ENCODE assay signal across 24 cellular contexts in the genomic region with DNA sequence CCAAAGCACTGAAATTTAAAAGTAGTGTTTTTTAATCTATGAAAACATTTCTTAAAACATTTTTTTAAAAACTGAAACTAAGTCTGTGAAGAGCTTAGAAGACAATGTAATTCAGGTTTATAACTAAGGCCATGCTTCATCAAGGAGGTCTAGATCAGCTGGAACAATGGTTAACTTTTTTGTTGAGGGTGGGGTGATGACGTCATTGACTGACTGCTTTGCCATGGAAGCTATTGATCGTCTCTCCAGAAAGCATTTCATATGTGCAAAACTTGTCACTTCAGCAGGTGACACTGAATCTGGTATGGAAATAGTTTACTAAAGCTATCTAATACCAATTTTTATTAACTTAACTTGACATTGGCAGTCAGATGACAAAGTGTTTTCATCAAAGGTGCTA. TPM values are rescaled to one million over a fixed set of nuclear protein-coding genes. Genes with fewer than 3 reads are reported as not detected.
A peak's percentile ranks its signal among the peaks of the same experiment; 100 is the strongest.
DNase-seq lines count a peak whose midpoint lies in the region; ATAC-seq and TF ChIP-seq lines count a peak whose summit lies in the region.
"Had no signal": no experiment of that assay in that cellular context is flagged by ENCODE, and none has a peak within 500 bp of the region (broad histone marks: within the 10 kb centered on the region; RNA-seq: fewer than 3 reads in every experiment).

No MANE protein-coding gene starts in this region.

- H3K36me3 Mint-ChIP-seq in progenitor cell of endocrine pancreas (ENCODE audit: insufficient read depth): peaks cover 17% of the 10 kb centered on the region
- no peaks in the 10 kb centered on the region for H3K36me3 Mint-ChIP-seq in effector memory CD8-positive, alpha-beta T cell (ENCODE audit: insufficient read depth)

- POLR2A ChIA-PET in HEK293T (lab: Yijun Ruan, JAX): interaction anchor here (1.3 kb wide), 1 partner anchor 20 kb away, joined by 3 read pairs; the partner anchor contains the start of gene RAVER2

- no peak for ATAC-seq in effector memory CD8-positive, alpha-beta T cell (replicated peaks)
- ATAC-seq in GM21515 (IDR thresholded peaks at IDR 0.05; ENCODE audit: unreplicated experiment): no peak
- ATAC-seq: CD8-positive, alpha-beta T cell had no signal

- DNase-seq in DMS53 (lab: John Stamatoyannopoulos, UW): peak; percentile 29
- DNase-seq in DMS53 treated with DMSO at 0.1 percent for 48 hours (lab: John Stamatoyannopoulos, UW; ENCODE audit: unreplicated experiment): no peak
- DNase-seq in HEK293T (ENCODE audit: extremely low spot score): peak; percentile 39
- DNase-seq in progenitor cell of endocrine pancreas (ENCODE audit: low spot score, unreplicated experiment): no peak
- no peak for DNase-seq in effector memory CD8-positive, alpha-beta T cell
- no peak for DNase-seq in posterior cingulate gyrus
- DNase-seq: Caco-2; CD8-positive, alpha-beta T cell; DMS 273 treated with DMSO at 0.1 percent for 48 hours; DND-41; H9; NCI-H1092; NCI-H1417 treated with DMSO at 0.1 percent for 48 hours; NCI-H187; NCI-H2081 treated with DMSO at 0.1 percent for 48 hours; NCI-H524; SIG-M5; SK-N-SH had no signal

- peaks cover 13% of the 10 kb centered on the region for H3K4me1 Mint-ChIP-seq in progenitor cell of endocrine pancreas (ENCODE audit: low read depth)
- H3K4me1 Mint-ChIP-seq in effector memory CD8-positive, alpha-beta T cell (ENCODE audit: low read depth in 2 of 2): peaks cover 3 to 4% of the 10 kb centered on the region in 2 donors
- H3K4me1 Mint-ChIP-seq: H9 had no signal

- H3K4me3 Mint-ChIP-seq in progenitor cell of endocrine pancreas (ENCODE audit: low read depth): no peak overlapping the region
- no peak overlapping the region for H3K4me3 Mint-ChIP-seq in effector memory CD8-positive, alpha-beta T cell
- H3K4me3 Mint-ChIP-seq: B cell; CD8-positive, alpha-beta T cell; H9; IgD-negative memory B cell had no signal

- H3K27ac Mint-ChIP-seq in progenitor cell of endocrine pancreas: peak overlapping the region; percentile 37
- no peak overlapping the region for H3K27ac Mint-ChIP-seq in effector memory CD8-positive, alpha-beta T cell
- H3K27ac Mint-ChIP-seq: B cell; CD8-positive, alpha-beta T cell; H9; IgD-negative memory B cell had no signal

- peak overlapping the region; percentile 15 for H3K27ac ChIP-seq in cingulate gyrus (ENCODE audit: low read depth, low read length)
- H3K27ac ChIP-seq: 22Rv1, C4-2B had no signal

- no peaks in the 10 kb centered on the region for H3K27me3 Mint-ChIP-seq in progenitor cell of endocrine pancreas
- no peaks in the 10 kb centered on the region for H3K27me3 Mint-ChIP-seq in effector memory CD8-positive, alpha-beta T cell
- H3K27me3 Mint-ChIP-seq: B cell, IgD-negative memory B cell had no signal

- intact Hi-C loops in posterior cingulate gyrus (cut with DNase I): no loop called here

- CTCF ChIA-PET in HEK293T (lab: Yijun Ruan, JAX): interaction anchor here (0.6 kb wide), 1 partner anchor 467 kb away, joined by 3 read pairs; no protein-coding TSS in a partner anchor

- TF ChIP-seq CTCF in progenitor cell of endocrine pancreas (IDR thresholded peaks at IDR 0.05; ENCODE audit: unreplicated experiment): no peak

- H3K9me3 Mint-ChIP-seq in progenitor cell of endocrine pancreas (ENCODE audit: low read depth): peaks cover 10% of the 10 kb centered on the region
- H3K9me3 Mint-ChIP-seq in effector memory CD8-positive, alpha-beta T cell: no peaks in the 10 kb centered on the region

TF ChIP-seq in HEK293T, 16 proteins besides CTCF, POLR2A, EP300 and RAD21:
- TF ChIP-seq, protein P1, sequence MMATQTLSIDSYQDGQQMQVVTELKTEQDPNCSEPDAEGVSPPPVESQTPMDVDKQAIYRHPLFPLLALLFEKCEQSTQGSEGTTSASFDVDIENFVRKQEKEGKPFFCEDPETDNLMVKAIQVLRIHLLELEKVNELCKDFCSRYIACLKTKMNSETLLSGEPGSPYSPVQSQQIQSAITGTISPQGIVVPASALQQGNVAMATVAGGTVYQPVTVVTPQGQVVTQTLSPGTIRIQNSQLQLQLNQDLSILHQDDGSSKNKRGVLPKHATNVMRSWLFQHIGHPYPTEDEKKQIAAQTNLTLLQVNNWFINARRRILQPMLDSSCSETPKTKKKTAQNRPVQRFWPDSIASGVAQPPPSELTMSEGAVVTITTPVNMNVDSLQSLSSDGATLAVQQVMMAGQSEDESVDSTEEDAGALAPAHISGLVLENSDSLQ (IDR thresholded peaks at IDR 0.05): peak; percentile 49; the same call in 1 of the 2 replicates
- no peak for TF ChIP-seq SUZ12 (IDR thresholded peaks at IDR 0.05)

RNA-seq across cellular contexts. Expression of gene RAVER2, which starts 21.0 kb away (rescaled TPM):
- 32.0 and 33.8 TPM in 2 replicates for total RNA-seq in progenitor cell of endocrine pancreas

Comparison
In these comparisons a context has a peak if more than half of its experiments do, and no peak if none do; other contexts are left out.
1. DNase-seq: peak in DMS53 (single experiment) and HEK293T (single experiment); none in DMS53 treated with DMSO at 0.1 percent for 48 hours (single experiment), progenitor cell of endocrine pancreas (single experiment), effector memory CD8-positive, alpha-beta T cell (0 of 3) and posterior cingulate gyrus (0 of 10).